12 cellular contexts compared by ENCODE assay signal in genomic region chr19:46481187-46481586, GRCh38. TPM values are rescaled to one million over a fixed set of nuclear protein-coding genes. Genes with fewer than 3 reads are reported as not detected.
DNase-seq lines count a peak whose midpoint lies in the region; ATAC-seq and TF ChIP-seq lines count a peak whose summit lies in the region.
"Had no signal": no experiment of that assay in that cellular context is flagged by ENCODE, and none has a peak within 500 bp of the region (broad histone marks: within the 10 kb centered on the region; RNA-seq: fewer than 3 reads in every experiment).

No MANE protein-coding gene starts in this region.

- no peaks in the 10 kb centered on the region for H3K9me2 ChIP-seq in GM23248 (ENCODE audit: insufficient read depth)

- in situ Hi-C loops in GM23248 (cut with MboI) (loop anchor here (10.0 kb wide), 1 partner anchor 196 kb away; no protein-coding TSS in a partner anchor), gastrocnemius medialis (cut with MboI; ENCODE audit: low sequenced_read_pairs in 4 of 4) (loop anchor here in 3 of 4 donors (10.0 to 25.0 kb wide), 3 partner anchors 76 to 196 kb away; partner anchors contain the start of gene HIF3A (in 1 of the 3))

- peak overlapping the region; percentile 49 for H3K9ac ChIP-seq in GM23248

- H3K36me3 ChIP-seq in GM23248 (ENCODE audit: low read depth) (no peaks in the 10 kb centered on the region), gastrocnemius medialis (no peaks in the 10 kb centered on the region), WERI-Rb-1 (no peaks in the 10 kb centered on the region), tibial nerve (no peaks in the 10 kb centered on the region)

- peak in 1 of 2 donors; percentile 51 for ATAC-seq in gastrocnemius medialis

- no peak for TF ChIP-seq EP300 in tibial nerve (IDR thresholded peaks at IDR 0.05)

- peaks cover 30% of the 10 kb centered on the region for H3F3A ChIP-seq in GM23248 (ENCODE audit: insufficient read depth)

- H3K27me3 ChIP-seq in GM23248 (replicated peaks; ENCODE audit: insufficient read depth) (no peaks in the 10 kb centered on the region), gastrocnemius medialis (peaks cover 15 to 17% (median 16%) of the 10 kb centered on the region in 3 donors), WERI-Rb-1 (ENCODE audit: insufficient read depth, low read depth, severe bottlenecking) (no peaks in the 10 kb centered on the region), tibial nerve (peaks cover 0 to 5% of the 10 kb centered on the region in 2 donors)

- DNase-seq in GM23248: peak; percentile 47
- peak; percentile 61 for DNase-seq in choroid plexus epithelial cell (ENCODE audit: low read depth)
- DNase-seq in iris pigment epithelial cell (ENCODE audit: low read depth): peak; percentile 28
- DNase-seq in gastrocnemius medialis: no peak
- DNase-seq in WERI-Rb-1: no peak
- DNase-seq in occipital lobe (lab: John Stamatoyannopoulos, UW): no peak
- no peak for DNase-seq in tibial nerve (ENCODE audit: low spot score in 2 of 2)
- no peak for DNase-seq in NCI-H748 treated with DMSO at 0.1 percent for 48 hours (lab: John Stamatoyannopoulos, UW)
- DNase-seq: activated CD4-positive, alpha-beta T cell treated with anti-CD3 and anti-CD28 coated beads for 4 hours; activated gamma-delta T cell treated with Interleukin-2 at 50 U/mL for 16 hours; AML-193; SW 1271 had no signal

- no peaks in the 10 kb centered on the region for H4K20me1 ChIP-seq in GM23248 (ENCODE audit: insufficient read depth)

- H2AFZ ChIP-seq in GM23248: peak overlapping the region; percentile 82

- intact Hi-C loops in gastrocnemius medialis (cut with DNase I; ENCODE audit: low total_unique reads): no loop called here

- H3K9me3 ChIP-seq in GM23248 (ENCODE audit: low read depth): no peaks in the 10 kb centered on the region
- no peaks in the 10 kb centered on the region for H3K9me3 ChIP-seq in gastrocnemius medialis
- H3K9me3 ChIP-seq in WERI-Rb-1 (ENCODE audit: severe bottlenecking): no peaks in the 10 kb centered on the region
- H3K9me3 ChIP-seq in tibial nerve: peaks cover 0 to 5% (median 0%) of the 10 kb centered on the region in 4 donors

- H3K27ac ChIP-seq in GM23248 (peak overlapping the region; percentile 69), gastrocnemius medialis (peak overlapping the region; percentile 37 to 53 (median 46)), WERI-Rb-1 (no peak overlapping the region), tibial nerve (peak overlapping the region in 2 of 4 donors; percentile 64 to 74)

- H3K4me3 ChIP-seq in GM23248: peak overlapping the region; percentile 53
- H3K4me3 ChIP-seq in choroid plexus epithelial cell (ENCODE audit: low read depth, low read length): no peak overlapping the region
- no peak overlapping the region for H3K4me3 ChIP-seq in gastrocnemius medialis
- no peak overlapping the region for H3K4me3 ChIP-seq in WERI-Rb-1 (ENCODE audit: low read depth, low read length)
- no peak overlapping the region for H3K4me3 ChIP-seq in tibial nerve

- WGBS in GM23248 (ENCODE audit: low coverage in 1 of 2, low lambda C conversion rate in 2 of 2, missing lambda C conversion rate in 2 of 2), 2 experiments: 12 to 13% methylated on average over 9 of the region's 9 CpGs
- 53% methylated on average over 9 of the region's 9 CpGs for WGBS in tibial nerve, 2 donors

- peak overlapping the region; percentile 72 for H3K4me2 ChIP-seq in GM23248 (ENCODE audit: unreplicated experiment)

- peaks cover 29% of the 10 kb centered on the region for H3K4me1 ChIP-seq in GM23248 (ENCODE audit: insufficient read depth)
- no peaks in the 10 kb centered on the region for H3K4me1 ChIP-seq in gastrocnemius medialis
- H3K4me1 ChIP-seq in tibial nerve: peaks cover 0 to 11% (median 0%) of the 10 kb centered on the region in 4 donors

- TF ChIP-seq CTCF in choroid plexus epithelial cell (conservative IDR thresholded peaks at IDR 0.05; ENCODE audit: low read depth, low read length) (no peak), gastrocnemius medialis (IDR thresholded peaks at IDR 0.05 in 4 of 5, conservative IDR thresholded peaks at IDR 0.05 in 1 of 5) (no peak), WERI-Rb-1 (IDR thresholded peaks at IDR 0.05; ENCODE audit: low read depth, low read length) (no peak), tibial nerve (IDR thresholded peaks at IDR 0.05) (no peak)

- no peaks in the 10 kb centered on the region for H3K79me2 ChIP-seq in GM23248 (ENCODE audit: insufficient read depth)

- TF ChIP-seq POLR2A in gastrocnemius medialis (IDR thresholded peaks at IDR 0.05) (no peak), tibial nerve (IDR thresholded peaks at IDR 0.05) (no peak)

RNA-seq across cellular contexts. Expression of gene PNMA8A, which starts 9.8 kb away (rescaled TPM):
- total RNA-seq in GM23248 (2014; rRNA removed; shearing (Covaris generic)): 0.76 and 0.89 TPM in 2 replicates
- 0.26 and 0.56 TPM in 2 replicates for polyA plus RNA-seq in GM23248 (2016; fragmentation: Nextera tagmentation; extraction: Ambion mirVana)
- total RNA-seq in gastrocnemius medialis (under 1 TPM in 3 of 4 donors, not detected in 1; 0.13 to 0.83 (median 0.60) TPM), occipital lobe (58.5 TPM), tibial nerve (1 to 10 TPM in 3 of 4 donors, under 1 TPM in 1; 0.90 to 7.4 (median 3.4) TPM)

RNA-seq across cellular contexts. Expression of gene PNMA8B, which starts 14.5 kb away (rescaled TPM):
- 0.25 and 0.65 TPM in 2 replicates for total RNA-seq in GM23248 (2014; rRNA removed; shearing (Covaris generic))
- polyA plus RNA-seq in GM23248 (2016; fragmentation: Nextera tagmentation; extraction: Ambion mirVana): 0.13 and 0.20 TPM in 2 replicates
- total RNA-seq in gastrocnemius medialis (under 1 TPM; 0.07 to 0.18 (median 0.15) TPM), occipital lobe (17.5 TPM), tibial nerve (1 to 10 TPM; 3.1 to 4.2 (median 3.7) TPM)

RNA-seq across cellular contexts. Expression of gene PNMA8C, which starts 52.5 kb away (rescaled TPM):
- total RNA-seq in GM23248 (2014; rRNA removed; shearing (Covaris generic)): not detected in 2 replicates
- not detected in 2 replicates for polyA plus RNA-seq in GM23248 (2016; fragmentation: Nextera tagmentation; extraction: Ambion mirVana)
- not detected for total RNA-seq in gastrocnemius medialis
- 25.3 TPM for total RNA-seq in occipital lobe
- total RNA-seq in tibial nerve: under 1 TPM in 1 of 4 donors, not detected in 3; 0.30 TPM

Comparison
In these comparisons a context has a peak if more than half of its experiments do, and no peak if none do; other contexts are left out.
1. DNase-seq: peak in GM23248 (single experiment), choroid plexus epithelial cell (single experiment) and iris pigment epithelial cell (single experiment); none in gastrocnemius medialis (0 of 2), WERI-Rb-1 (single experiment), occipital lobe (single experiment), tibial nerve (0 of 2) and NCI-H748 treated with DMSO at 0.1 percent for 48 hours (single experiment).
2. RNA of gene PNMA8C, which starts 52.5 kb away (total RNA-seq): 25.3 TPM in occipital lobe (single experiment); not detected in GM23248, not detected in gastrocnemius medialis and 0.30 TPM in tibial nerve; every median in the first group is over 10 times any median in the second.